ENCODE assay signal across 1 cellular context in the genomic region with DNA sequence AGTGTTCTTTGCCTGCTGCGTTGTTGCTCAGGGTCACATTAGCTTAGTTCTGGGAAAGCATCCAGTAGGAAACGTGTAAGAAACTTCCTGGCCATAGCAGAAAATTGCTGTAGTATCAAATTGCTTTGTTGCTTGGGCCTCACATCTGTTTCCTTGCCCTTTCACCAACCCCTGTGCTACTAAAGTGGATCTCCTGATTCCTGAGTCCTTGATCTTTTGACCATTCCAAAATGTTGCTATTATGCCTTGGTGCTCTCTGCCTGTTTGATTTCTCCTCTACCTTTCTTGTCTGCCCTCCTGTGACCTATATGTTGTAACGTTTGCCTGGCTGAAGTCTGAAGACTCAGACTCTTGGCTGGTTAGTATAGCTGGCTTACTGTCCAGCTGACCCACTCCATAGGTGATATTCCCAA.
TF ChIP-seq lines count a peak whose summit lies in the region.

No MANE protein-coding gene starts in this region.

TF ChIP-seq in HepG2, 621 proteins besides CTCF, POLR2A, EP300 and RAD21 (continued from another document and continues in another):
- TF ChIP-seq, protein P1, sequence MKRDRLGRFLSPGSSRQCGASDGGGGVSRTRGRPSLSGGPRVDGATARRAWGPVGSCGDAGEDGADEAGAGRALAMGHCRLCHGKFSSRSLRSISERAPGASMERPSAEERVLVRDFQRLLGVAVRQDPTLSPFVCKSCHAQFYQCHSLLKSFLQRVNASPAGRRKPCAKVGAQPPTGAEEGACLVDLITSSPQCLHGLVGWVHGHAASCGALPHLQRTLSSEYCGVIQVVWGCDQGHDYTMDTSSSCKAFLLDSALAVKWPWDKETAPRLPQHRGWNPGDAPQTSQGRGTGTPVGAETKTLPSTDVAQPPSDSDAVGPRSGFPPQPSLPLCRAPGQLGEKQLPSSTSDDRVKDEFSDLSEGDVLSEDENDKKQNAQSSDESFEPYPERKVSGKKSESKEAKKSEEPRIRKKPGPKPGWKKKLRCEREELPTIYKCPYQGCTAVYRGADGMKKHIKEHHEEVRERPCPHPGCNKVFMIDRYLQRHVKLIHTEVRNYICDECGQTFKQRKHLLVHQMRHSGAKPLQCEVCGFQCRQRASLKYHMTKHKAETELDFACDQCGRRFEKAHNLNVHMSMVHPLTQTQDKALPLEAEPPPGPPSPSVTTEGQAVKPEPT (CRISPR knock-in tag; IDR thresholded peaks at IDR 0.05; ENCODE audit: low read depth) = no peak
- TF ChIP-seq, protein P2, sequence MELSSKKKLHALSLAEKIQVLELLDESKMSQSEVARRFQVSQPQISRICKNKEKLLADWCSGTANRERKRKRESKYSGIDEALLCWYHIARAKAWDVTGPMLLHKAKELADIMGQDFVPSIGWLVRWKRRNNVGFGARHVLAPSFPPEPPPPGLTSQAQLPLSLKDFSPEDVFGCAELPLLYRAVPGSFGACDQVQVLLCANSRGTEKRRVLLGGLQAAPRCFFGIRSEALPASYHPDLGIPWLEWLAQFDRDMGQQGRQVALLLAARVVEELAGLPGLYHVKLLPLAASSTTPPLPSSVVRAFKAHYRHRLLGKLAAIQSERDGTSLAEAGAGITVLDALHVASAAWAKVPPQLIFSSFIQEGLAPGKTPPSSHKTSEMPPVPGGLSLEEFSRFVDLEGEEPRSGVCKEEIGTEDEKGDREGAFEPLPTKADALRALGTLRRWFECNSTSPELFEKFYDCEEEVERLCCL (CRISPR knock-in tag; IDR thresholded peaks at IDR 0.05; ENCODE audit: borderline replicate concordance) = no peak
- TF ChIP-seq ZNF121 (CRISPR knock-in tag; IDR thresholded peaks at IDR 0.05) (no peak), HOXA5 (CRISPR knock-in tag; IDR thresholded peaks at IDR 0.05) (no peak), CBX1 (IDR thresholded peaks at IDR 0.05; ENCODE audit: low read depth) (no peak), SALL1 (CRISPR knock-in tag; IDR thresholded peaks at IDR 0.05) (peak; percentile 36; the same call in 1 of the 2 replicates), SNAPC2 (CRISPR knock-in tag; IDR thresholded peaks at IDR 0.05) (no peak), NR2F2 (IDR thresholded peaks at IDR 0.05; ENCODE audit: borderline replicate concordance, low read depth) (0 out of 2 replicates have a peak, but pooled peaks have one; percentile 20), ATRX (CRISPR knock-in tag; IDR thresholded peaks at IDR 0.05; ENCODE audit: borderline replicate concordance) (no peak), ZMAT3 (CRISPR knock-in tag; conservative IDR thresholded peaks at IDR 0.05) (no peak), ZNF17 (CRISPR knock-in tag; IDR thresholded peaks at IDR 0.05) (no peak), SETDB1 (CRISPR knock-in tag; IDR thresholded peaks at IDR 0.05; ENCODE audit: borderline replicate concordance) (no peak), MTA3 (CRISPR knock-in tag; IDR thresholded peaks at IDR 0.05) (no peak), ELF3 (CRISPR knock-in tag; IDR thresholded peaks at IDR 0.05) (no peak), ZSCAN12 (CRISPR knock-in tag; IDR thresholded peaks at IDR 0.05) (no peak), ZNF510 (CRISPR knock-in tag; IDR thresholded peaks at IDR 0.05; ENCODE audit: low read depth) (no peak), TBX3 (IDR thresholded peaks at IDR 0.05; ENCODE audit: borderline replicate concordance) (no peak), ZNF224 (CRISPR knock-in tag; IDR thresholded peaks at IDR 0.05) (no peak), ZSCAN22 (CRISPR knock-in tag; IDR thresholded peaks at IDR 0.05) (no peak), HHEX (CRISPR knock-in tag; IDR thresholded peaks at IDR 0.05) (no peak), KDM4B (CRISPR knock-in tag; IDR thresholded peaks at IDR 0.05) (no peak), KDM5A (IDR thresholded peaks at IDR 0.05; ENCODE audit: borderline replicate concordance, low read length) (no peak)
- TF ChIP-seq, protein P3, sequence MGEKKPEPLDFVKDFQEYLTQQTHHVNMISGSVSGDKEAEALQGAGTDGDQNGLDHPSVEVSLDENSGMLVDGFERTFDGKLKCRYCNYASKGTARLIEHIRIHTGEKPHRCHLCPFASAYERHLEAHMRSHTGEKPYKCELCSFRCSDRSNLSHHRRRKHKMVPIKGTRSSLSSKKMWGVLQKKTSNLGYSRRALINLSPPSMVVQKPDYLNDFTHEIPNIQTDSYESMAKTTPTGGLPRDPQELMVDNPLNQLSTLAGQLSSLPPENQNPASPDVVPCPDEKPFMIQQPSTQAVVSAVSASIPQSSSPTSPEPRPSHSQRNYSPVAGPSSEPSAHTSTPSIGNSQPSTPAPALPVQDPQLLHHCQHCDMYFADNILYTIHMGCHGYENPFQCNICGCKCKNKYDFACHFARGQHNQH (CRISPR knock-in tag; IDR thresholded peaks at IDR 0.05) = no peak
- TF ChIP-seq, protein P4, sequence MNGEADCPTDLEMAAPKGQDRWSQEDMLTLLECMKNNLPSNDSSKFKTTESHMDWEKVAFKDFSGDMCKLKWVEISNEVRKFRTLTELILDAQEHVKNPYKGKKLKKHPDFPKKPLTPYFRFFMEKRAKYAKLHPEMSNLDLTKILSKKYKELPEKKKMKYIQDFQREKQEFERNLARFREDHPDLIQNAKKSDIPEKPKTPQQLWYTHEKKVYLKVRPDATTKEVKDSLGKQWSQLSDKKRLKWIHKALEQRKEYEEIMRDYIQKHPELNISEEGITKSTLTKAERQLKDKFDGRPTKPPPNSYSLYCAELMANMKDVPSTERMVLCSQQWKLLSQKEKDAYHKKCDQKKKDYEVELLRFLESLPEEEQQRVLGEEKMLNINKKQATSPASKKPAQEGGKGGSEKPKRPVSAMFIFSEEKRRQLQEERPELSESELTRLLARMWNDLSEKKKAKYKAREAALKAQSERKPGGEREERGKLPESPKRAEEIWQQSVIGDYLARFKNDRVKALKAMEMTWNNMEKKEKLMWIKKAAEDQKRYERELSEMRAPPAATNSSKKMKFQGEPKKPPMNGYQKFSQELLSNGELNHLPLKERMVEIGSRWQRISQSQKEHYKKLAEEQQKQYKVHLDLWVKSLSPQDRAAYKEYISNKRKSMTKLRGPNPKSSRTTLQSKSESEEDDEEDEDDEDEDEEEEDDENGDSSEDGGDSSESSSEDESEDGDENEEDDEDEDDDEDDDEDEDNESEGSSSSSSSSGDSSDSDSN (CRISPR knock-in tag; IDR thresholded peaks at IDR 0.05) = no peak
- TF ChIP-seq, protein P5, sequence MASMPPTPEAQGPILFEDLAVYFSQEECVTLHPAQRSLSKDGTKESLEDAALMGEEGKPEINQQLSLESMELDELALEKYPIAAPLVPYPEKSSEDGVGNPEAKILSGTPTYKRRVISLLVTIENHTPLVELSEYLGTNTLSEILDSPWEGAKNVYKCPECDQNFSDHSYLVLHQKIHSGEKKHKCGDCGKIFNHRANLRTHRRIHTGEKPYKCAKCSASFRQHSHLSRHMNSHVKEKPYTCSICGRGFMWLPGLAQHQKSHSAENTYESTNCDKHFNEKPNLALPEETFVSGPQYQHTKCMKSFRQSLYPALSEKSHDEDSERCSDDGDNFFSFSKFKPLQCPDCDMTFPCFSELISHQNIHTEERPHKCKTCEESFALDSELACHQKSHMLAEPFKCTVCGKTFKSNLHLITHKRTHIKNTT (CRISPR knock-in tag; IDR thresholded peaks at IDR 0.05) = no peak
- TF ChIP-seq, protein P6, sequence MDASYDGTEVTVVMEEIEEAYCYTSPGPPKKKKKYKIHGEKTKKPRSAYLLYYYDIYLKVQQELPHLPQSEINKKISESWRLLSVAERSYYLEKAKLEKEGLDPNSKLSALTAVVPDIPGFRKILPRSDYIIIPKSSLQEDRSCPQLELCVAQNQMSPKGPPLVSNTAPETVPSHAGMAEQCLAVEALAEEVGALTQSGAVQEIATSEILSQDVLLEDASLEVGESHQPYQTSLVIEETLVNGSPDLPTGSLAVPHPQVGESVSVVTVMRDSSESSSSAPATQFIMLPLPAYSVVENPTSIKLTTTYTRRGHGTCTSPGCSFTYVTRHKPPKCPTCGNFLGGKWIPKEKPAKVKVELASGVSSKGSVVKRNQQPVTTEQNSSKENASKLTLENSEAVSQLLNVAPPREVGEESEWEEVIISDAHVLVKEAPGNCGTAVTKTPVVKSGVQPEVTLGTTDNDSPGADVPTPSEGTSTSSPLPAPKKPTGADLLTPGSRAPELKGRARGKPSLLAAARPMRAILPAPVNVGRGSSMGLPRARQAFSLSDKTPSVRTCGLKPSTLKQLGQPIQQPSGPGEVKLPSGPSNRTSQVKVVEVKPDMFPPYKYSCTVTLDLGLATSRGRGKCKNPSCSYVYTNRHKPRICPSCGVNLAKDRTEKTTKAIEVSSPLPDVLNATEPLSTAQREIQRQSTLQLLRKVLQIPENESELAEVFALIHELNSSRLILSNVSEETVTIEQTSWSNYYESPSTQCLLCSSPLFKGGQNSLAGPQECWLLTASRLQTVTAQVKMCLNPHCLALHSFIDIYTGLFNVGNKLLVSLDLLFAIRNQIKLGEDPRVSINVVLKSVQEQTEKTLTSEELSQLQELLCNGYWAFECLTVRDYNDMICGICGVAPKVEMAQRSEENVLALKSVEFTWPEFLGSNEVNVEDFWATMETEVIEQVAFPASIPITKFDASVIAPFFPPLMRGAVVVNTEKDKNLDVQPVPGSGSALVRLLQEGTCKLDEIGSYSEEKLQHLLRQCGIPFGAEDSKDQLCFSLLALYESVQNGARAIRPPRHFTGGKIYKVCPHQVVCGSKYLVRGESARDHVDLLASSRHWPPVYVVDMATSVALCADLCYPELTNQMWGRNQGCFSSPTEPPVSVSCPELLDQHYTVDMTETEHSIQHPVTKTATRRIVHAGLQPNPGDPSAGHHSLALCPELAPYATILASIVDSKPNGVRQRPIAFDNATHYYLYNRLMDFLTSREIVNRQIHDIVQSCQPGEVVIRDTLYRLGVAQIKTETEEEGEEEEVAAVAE (CRISPR knock-in tag; IDR thresholded peaks at IDR 0.05; ENCODE audit: borderline replicate concordance) = no peak
- TF ChIP-seq, protein P7, sequence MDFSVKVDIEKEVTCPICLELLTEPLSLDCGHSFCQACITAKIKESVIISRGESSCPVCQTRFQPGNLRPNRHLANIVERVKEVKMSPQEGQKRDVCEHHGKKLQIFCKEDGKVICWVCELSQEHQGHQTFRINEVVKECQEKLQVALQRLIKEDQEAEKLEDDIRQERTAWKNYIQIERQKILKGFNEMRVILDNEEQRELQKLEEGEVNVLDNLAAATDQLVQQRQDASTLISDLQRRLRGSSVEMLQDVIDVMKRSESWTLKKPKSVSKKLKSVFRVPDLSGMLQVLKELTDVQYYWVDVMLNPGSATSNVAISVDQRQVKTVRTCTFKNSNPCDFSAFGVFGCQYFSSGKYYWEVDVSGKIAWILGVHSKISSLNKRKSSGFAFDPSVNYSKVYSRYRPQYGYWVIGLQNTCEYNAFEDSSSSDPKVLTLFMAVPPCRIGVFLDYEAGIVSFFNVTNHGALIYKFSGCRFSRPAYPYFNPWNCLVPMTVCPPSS (IDR thresholded peaks at IDR 0.05) = no peak
- TF ChIP-seq, protein P8, sequence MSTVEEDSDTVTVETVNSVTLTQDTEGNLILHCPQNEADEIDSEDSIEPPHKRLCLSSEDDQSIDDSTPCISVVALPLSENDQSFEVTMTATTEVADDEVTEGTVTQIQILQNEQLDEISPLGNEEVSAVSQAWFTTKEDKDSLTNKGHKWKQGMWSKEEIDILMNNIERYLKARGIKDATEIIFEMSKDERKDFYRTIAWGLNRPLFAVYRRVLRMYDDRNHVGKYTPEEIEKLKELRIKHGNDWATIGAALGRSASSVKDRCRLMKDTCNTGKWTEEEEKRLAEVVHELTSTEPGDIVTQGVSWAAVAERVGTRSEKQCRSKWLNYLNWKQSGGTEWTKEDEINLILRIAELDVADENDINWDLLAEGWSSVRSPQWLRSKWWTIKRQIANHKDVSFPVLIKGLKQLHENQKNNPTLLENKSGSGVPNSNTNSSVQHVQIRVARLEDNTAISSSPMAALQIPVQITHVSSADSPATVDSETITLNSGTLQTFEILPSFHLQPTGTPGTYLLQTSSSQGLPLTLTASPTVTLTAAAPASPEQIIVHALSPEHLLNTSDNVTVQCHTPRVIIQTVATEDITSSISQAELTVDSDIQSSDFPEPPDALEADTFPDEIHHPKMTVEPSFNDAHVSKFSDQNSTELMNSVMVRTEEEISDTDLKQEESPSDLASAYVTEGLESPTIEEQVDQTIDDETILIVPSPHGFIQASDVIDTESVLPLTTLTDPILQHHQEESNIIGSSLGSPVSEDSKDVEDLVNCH (CRISPR knock-in tag; IDR thresholded peaks at IDR 0.05) = no peak
- TF ChIP-seq, protein P9, sequence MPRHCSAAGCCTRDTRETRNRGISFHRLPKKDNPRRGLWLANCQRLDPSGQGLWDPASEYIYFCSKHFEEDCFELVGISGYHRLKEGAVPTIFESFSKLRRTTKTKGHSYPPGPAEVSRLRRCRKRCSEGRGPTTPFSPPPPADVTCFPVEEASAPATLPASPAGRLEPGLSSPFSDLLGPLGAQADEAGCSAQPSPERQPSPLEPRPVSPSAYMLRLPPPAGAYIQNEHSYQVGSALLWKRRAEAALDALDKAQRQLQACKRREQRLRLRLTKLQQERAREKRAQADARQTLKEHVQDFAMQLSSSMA (CRISPR knock-in tag; IDR thresholded peaks at IDR 0.05) = no peak
- TF ChIP-seq, protein P10, sequence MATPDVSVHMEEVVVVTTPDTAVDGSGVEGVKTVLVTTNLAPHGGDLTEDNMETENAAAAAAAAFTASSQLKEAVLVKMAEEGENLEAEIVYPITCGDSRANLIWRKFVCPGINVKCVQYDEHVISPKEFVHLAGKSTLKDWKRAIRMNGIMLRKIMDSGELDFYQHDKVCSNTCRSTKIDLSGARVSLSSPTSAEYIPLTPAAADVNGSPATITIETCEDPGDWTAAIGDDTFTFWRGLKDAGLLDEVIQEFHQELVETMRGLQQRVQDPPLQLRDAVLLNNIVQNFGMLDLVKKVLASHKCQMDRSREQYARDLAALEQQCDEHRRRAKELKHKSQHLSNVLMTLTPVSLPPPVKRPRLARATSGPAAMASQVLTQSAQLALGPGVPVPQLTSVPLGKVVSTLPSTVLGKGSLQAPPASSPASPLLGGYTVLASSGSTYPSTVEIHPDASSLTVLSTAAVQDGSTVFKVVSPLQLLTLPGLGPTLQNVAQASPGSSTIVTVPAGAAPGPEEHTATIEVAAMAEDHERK (CRISPR knock-in tag; IDR thresholded peaks at IDR 0.05; ENCODE audit: low read depth) = no peak
- TF ChIP-seq, protein P11, sequence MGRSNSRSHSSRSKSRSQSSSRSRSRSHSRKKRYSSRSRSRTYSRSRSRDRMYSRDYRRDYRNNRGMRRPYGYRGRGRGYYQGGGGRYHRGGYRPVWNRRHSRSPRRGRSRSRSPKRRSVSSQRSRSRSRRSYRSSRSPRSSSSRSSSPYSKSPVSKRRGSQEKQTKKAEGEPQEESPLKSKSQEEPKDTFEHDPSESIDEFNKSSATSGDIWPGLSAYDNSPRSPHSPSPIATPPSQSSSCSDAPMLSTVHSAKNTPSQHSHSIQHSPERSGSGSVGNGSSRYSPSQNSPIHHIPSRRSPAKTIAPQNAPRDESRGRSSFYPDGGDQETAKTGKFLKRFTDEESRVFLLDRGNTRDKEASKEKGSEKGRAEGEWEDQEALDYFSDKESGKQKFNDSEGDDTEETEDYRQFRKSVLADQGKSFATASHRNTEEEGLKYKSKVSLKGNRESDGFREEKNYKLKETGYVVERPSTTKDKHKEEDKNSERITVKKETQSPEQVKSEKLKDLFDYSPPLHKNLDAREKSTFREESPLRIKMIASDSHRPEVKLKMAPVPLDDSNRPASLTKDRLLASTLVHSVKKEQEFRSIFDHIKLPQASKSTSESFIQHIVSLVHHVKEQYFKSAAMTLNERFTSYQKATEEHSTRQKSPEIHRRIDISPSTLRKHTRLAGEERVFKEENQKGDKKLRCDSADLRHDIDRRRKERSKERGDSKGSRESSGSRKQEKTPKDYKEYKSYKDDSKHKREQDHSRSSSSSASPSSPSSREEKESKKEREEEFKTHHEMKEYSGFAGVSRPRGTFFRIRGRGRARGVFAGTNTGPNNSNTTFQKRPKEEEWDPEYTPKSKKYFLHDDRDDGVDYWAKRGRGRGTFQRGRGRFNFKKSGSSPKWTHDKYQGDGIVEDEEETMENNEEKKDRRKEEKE (IDR thresholded peaks at IDR 0.05) = no peak
